19 cellular contexts compared by ENCODE assay signal in genomic region chr11:8749202-8749601, GRCh38.
DNase-seq lines count a peak whose midpoint lies in the region; ATAC-seq and TF ChIP-seq lines count a peak whose summit lies in the region.
"Had no signal": no experiment of that assay in that cellular context is flagged by ENCODE, and none has a peak within 500 bp of the region (broad histone marks: within the 10 kb centered on the region; RNA-seq: fewer than 3 reads in every experiment).

No MANE protein-coding gene starts in this region.

- no peak for TF ChIP-seq CTCF in colonic mucosa (IDR thresholded peaks at IDR 0.05)
- no peak for TF ChIP-seq CTCF in right lobe of liver (IDR thresholded peaks at IDR 0.05)
- TF ChIP-seq CTCF in esophagus squamous epithelium (IDR thresholded peaks at IDR 0.05) = no peak
- no peak for TF ChIP-seq CTCF in GM13977 (IDR thresholded peaks at IDR 0.05; ENCODE audit: extremely low read depth, insufficient read depth, missing control alignments)

- WGBS in right lobe of liver (ENCODE audit: insufficient coverage, low coverage, low lambda C conversion rate, missing lambda C conversion rate) = 37% methylated on average over 2 of the region's 2 CpGs
- 83 to 94% methylated on average over 1 to 2 of the region's 2 CpGs for WGBS in esophagus squamous epithelium, 2 donors

- H3K36me3 ChIP-seq in colonic mucosa (no peaks in the 10 kb centered on the region), right lobe of liver (peaks cover 0 to 8% (median 0%) of the 10 kb centered on the region in 4 donors), stomach smooth muscle (ENCODE audit: control insufficient read depth in 2 of 2, insufficient read depth in 2 of 2, low read length in 2 of 2) (peaks cover 7 to 17% of the 10 kb centered on the region in 2 donors), esophagus squamous epithelium (peaks cover 0 to 48% (median 0%) of the 10 kb centered on the region in 3 donors)
- H3K36me3 ChIP-seq: SJSA1 had no signal

- intact Hi-C loops in colonic mucosa (cut with DNase I) = no loop called here
- intact Hi-C loops in left cardiac atrium (cut with DNase I) = no loop called here
- intact Hi-C loops in right lobe of liver (cut with DNase I) = no loop called here
- intact Hi-C loops in esophagus squamous epithelium (cut with DNase I) = no loop called here

- H3K27ac ChIP-seq in colonic mucosa = no peak overlapping the region
- peak overlapping the region in 2 of 3 donors; percentile 4 to 45 for H3K27ac ChIP-seq in right lobe of liver
- H3K27ac ChIP-seq in stomach smooth muscle (ENCODE audit: low read length) = peak overlapping the region; percentile 53
- H3K27ac ChIP-seq in esophagus squamous epithelium = peak overlapping the region in 1 of 4 donors; percentile 22
- H3K27ac ChIP-seq: HL-60, RWPE1, SJSA1 had no signal

- H3K9ac ChIP-seq in colonic mucosa (ENCODE audit: low read depth in 2 of 2, low read length in 2 of 2) = no peak overlapping the region
- no peak overlapping the region for H3K9ac ChIP-seq in stomach smooth muscle (ENCODE audit: low read length in 2 of 2)

- TF ChIP-seq POLR2A in right lobe of liver (IDR thresholded peaks at IDR 0.05) (no peak), esophagus squamous epithelium (IDR thresholded peaks at IDR 0.05) (no peak)

- ATAC-seq in left cardiac atrium = peak; percentile 15 to 57
- peak; percentile 85 to 96 (median 91) for ATAC-seq in right lobe of liver
- ATAC-seq: PC-3 had no signal

- H3K27me3 ChIP-seq in colonic mucosa (no peaks in the 10 kb centered on the region), right lobe of liver (no peaks in the 10 kb centered on the region), stomach smooth muscle (ENCODE audit: control insufficient read depth in 1 of 2, insufficient read depth in 2 of 2, low read length in 2 of 2) (no peaks in the 10 kb centered on the region), esophagus squamous epithelium (no peaks in the 10 kb centered on the region)
- H3K27me3 ChIP-seq: SJSA1 had no signal

- DNase-seq in colonic mucosa (peak; percentile 53), left cardiac atrium (no peak), right lobe of liver (peak in 1 of 3 donors; percentile 58), esophagus squamous epithelium (lab: John Stamatoyannopoulos, UW) (no peak), amniotic stem cell (lab: John Stamatoyannopoulos, UW) (no peak), GM13977 (ENCODE audit: low spot score) (no peak)
- DNase-seq: ACHN, DMS79 treated with DMSO at 0.1 percent for 48 hours, HCEC 1CT, IMR-90, NCI-H1436, NCI-H1930, NCI-H345, NCI-H526, PC-3 had no signal

- H3K4me1 ChIP-seq in colonic mucosa (no peaks in the 10 kb centered on the region), right lobe of liver (peaks cover 0 to 33% (median 9%) of the 10 kb centered on the region in 4 donors), stomach smooth muscle (ENCODE audit: control insufficient read depth, insufficient read depth, low read length) (peaks cover 35% of the 10 kb centered on the region), esophagus squamous epithelium (peaks cover 0 to 22% (median 0%) of the 10 kb centered on the region in 3 donors)
- H3K4me1 ChIP-seq: SJSA1 had no signal

- H3K9me3 ChIP-seq in colonic mucosa (no peaks in the 10 kb centered on the region), right lobe of liver (no peaks in the 10 kb centered on the region), stomach smooth muscle (ENCODE audit: control insufficient read depth in 2 of 2, low read length in 2 of 2) (no peaks in the 10 kb centered on the region), esophagus squamous epithelium (no peaks in the 10 kb centered on the region)
- H3K9me3 ChIP-seq: SJSA1 had no signal

- in situ Hi-C loops in GM13977 (cut with MboI; ENCODE audit: low pct_unique_long_range_greater_than_20kb, low sequenced_read_pairs, unreplicated experiment) = no loop called here

- H3K4me3 ChIP-seq in colonic mucosa (no peak overlapping the region), right lobe of liver (no peak overlapping the region), stomach smooth muscle (ENCODE audit: low read length in 2 of 2) (no peak overlapping the region), esophagus squamous epithelium (no peak overlapping the region)
- H3K4me3 ChIP-seq: SJSA1 had no signal
